Comparison of ENCODE assay signal across 11 cellular contexts in genomic region chr10:6737758-6738463, GRCh38.
DNase-seq lines count a peak whose midpoint lies in the region; ATAC-seq, FAIRE-seq and TF ChIP-seq lines count a peak whose summit lies in the region.
"Had no signal": no experiment of that assay in that cellular context is flagged by ENCODE, and none has a peak within 500 bp of the region (broad histone marks: within the 10 kb centered on the region; RNA-seq: fewer than 3 reads in every experiment).

No MANE protein-coding gene starts in this region.

- no peaks in the 10 kb centered on the region for H3K9me3 ChIP-seq in SJSA1 (replicated peaks)

- TF ChIP-seq CTCF in foreskin fibroblast (IDR thresholded peaks at IDR 0.05; ENCODE audit: low read depth, low read length): no peak
- no peak for TF ChIP-seq CTCF in retinal pigment epithelial cell (conservative IDR thresholded peaks at IDR 0.05; ENCODE audit: low read depth, low read length)

- no peak overlapping the region for H3K27ac ChIP-seq in SJSA1
- H3K27ac ChIP-seq: cardiac muscle cell had no signal

- no peaks in the 10 kb centered on the region for H3K36me3 ChIP-seq in SJSA1
- H3K36me3 ChIP-seq: cardiac muscle cell had no signal

- no peak for TF ChIP-seq POLR2A in GM12891 (IDR thresholded peaks at IDR 0.05; ENCODE audit: low read depth, low read length)

- peaks cover 18% of the 10 kb centered on the region for H3K4me1 ChIP-seq in SJSA1 (replicated peaks)

- no peaks in the 10 kb centered on the region for H3K27me3 ChIP-seq in SJSA1 (replicated peaks)

- FAIRE-seq in GM12891 (lab: Jason Lieb, UNC): peak; percentile 40

- no peak for DNase-seq in GM12891 (ENCODE audit: insufficient read length, low spot score)
- DNase-seq in SJSA1 (ENCODE audit: low read depth in 1 of 2, low spot score in 2 of 2): peak in 1 of 2 experiments; percentile 42
- peak; percentile 53 to 74 for DNase-seq in foreskin fibroblast
- peak; percentile 61 for DNase-seq in retinal pigment epithelial cell (ENCODE audit: low read depth)
- DNase-seq in putamen (ENCODE audit: low spot score): no peak
- no peak for DNase-seq in activated gamma-delta T cell (lab: John Stamatoyannopoulos, UW)
- DNase-seq in NK-92 treated with Interleukin-12 subunit alpha and Interleukin-12 subunit beta, amount 100 ng/mL, for 24 hours (lab: John Stamatoyannopoulos, UW): no peak
- DNase-seq: left colon, NCI-H526 had no signal

- no peak for ATAC-seq in GM21526 (IDR thresholded peaks at IDR 0.05; ENCODE audit: low FRiP score, unreplicated experiment)
- ATAC-seq: left colon had no signal

- peak overlapping the region; percentile 2; the same call in 1 of the 2 replicates for H3K4me3 ChIP-seq in SJSA1
- H3K4me3 ChIP-seq in foreskin fibroblast (ENCODE audit: low read depth in 1 of 2, low read length in 2 of 2): peak overlapping the region; percentile 12 to 16
- H3K4me3 ChIP-seq in retinal pigment epithelial cell (ENCODE audit: low read length): peak overlapping the region; percentile 41
- H3K4me3 ChIP-seq: cardiac muscle cell had no signal

TF ChIP-seq in GM12891, 5 proteins besides CTCF, POLR2A, EP300 and RAD21:
- TF ChIP-seq SPI1 (IDR thresholded peaks at IDR 0.05; ENCODE audit: low read depth, low read length) (no peak), TAF1 (IDR thresholded peaks at IDR 0.05; ENCODE audit: low read depth, low read length) (no peak), POU2F2 (IDR thresholded peaks at IDR 0.05; ENCODE audit: low read depth, low read length) (no peak), PAX5 (IDR thresholded peaks at IDR 0.05; ENCODE audit: insufficient read depth, low read length, severe bottlenecking) (no peak), POLR2AphosphoS5 (IDR thresholded peaks at IDR 0.05; ENCODE audit: low read depth, low read length) (no peak)

Comparison
In these comparisons a context has a peak if more than half of its experiments do, and no peak if none do; other contexts are left out.
1. DNase-seq: peak in foreskin fibroblast (2 of 2) and retinal pigment epithelial cell (single experiment); none in GM12891 (single experiment), putamen (single experiment), activated gamma-delta T cell (single experiment) and NK-92 treated with Interleukin-12 subunit alpha and Interleukin-12 subunit beta, amount 100 ng/mL, for 24 hours (single experiment).
2. Peak in every context shown above with its lines, with median percentiles within 50 percentile points of each other: H3K4me3 ChIP-seq.